ENCODE assay signal across 9 cellular contexts in genomic region chr5:33300209-33300742, GRCh38.
DNase-seq lines count a peak whose midpoint lies in the region; ATAC-seq, FAIRE-seq and TF ChIP-seq lines count a peak whose summit lies in the region.
"Had no signal": no experiment of that assay in that cellular context is flagged by ENCODE, and none has a peak within 500 bp of the region (broad histone marks: within the 10 kb centered on the region; RNA-seq: fewer than 3 reads in every experiment).

No MANE protein-coding gene starts in this region.

- H3K4me3 ChIP-seq in esophagus squamous epithelium: peak overlapping the region in 1 of 4 donors; percentile 15
- H3K4me3 ChIP-seq: K562 had no signal

- H3K4me1 ChIP-seq in esophagus squamous epithelium: peaks cover 0 to 15% (median 12%) of the 10 kb centered on the region in 3 donors

- peak; percentile 97 for DNase-seq in NOMO-1 treated with dmso at 0.1 percent for 144 hours (lab: John Stamatoyannopoulos, UW; ENCODE audit: unreplicated experiment)
- DNase-seq in left lobe of liver (ENCODE audit: low spot score): no peak
- DNase-seq in esophagus squamous epithelium (lab: John Stamatoyannopoulos, UW): no peak
- no peak for DNase-seq in D721Med (ENCODE audit: insufficient read length, low spot score)
- DNase-seq in effector CD4-positive, alpha-beta T cell: no peak
- DNase-seq in germinal center (ENCODE audit: low spot score): no peak

- no peak for FAIRE-seq in D721Med (lab: Jason Lieb, UNC)
- FAIRE-seq: K562 had no signal

- H3K27ac ChIP-seq in esophagus squamous epithelium: peak overlapping the region in 1 of 4 donors; percentile 44

- H3K27me3 ChIP-seq in esophagus squamous epithelium: no peaks in the 10 kb centered on the region

- intact Hi-C loops in esophagus squamous epithelium (cut with DNase I): no loop called here

- ATAC-seq in GM18870 (IDR thresholded peaks at IDR 0.05; ENCODE audit: unreplicated experiment) (peak; percentile 85), HG02642 (IDR thresholded peaks at IDR 0.05; ENCODE audit: poor library complexity, unreplicated experiment) (peak; percentile 86), left lobe of liver (peak; percentile 48)
- ATAC-seq: K562 had no signal

- no peak for TF ChIP-seq POLR2A in esophagus squamous epithelium (IDR thresholded peaks at IDR 0.05)

- 5 to 13% methylated on average over 3 of the region's 3 CpGs for WGBS in esophagus squamous epithelium, 2 donors

- no peaks in the 10 kb centered on the region for H3K36me3 ChIP-seq in esophagus squamous epithelium

- H3K9me3 ChIP-seq in esophagus squamous epithelium: no peaks in the 10 kb centered on the region

- peak in 2 of 6 experiments; percentile 0 to 3 for TF ChIP-seq CTCF in esophagus squamous epithelium (IDR thresholded peaks at IDR 0.05)
- TF ChIP-seq CTCF in D721Med (IDR thresholded peaks at IDR 0.05; ENCODE audit: insufficient read depth, missing control alignments): no peak
